In genomic region chr4:134948110-134948642, GRCh38 we compare ENCODE assay signal across 18 cellular contexts.
DNase-seq lines count a peak whose midpoint lies in the region; ATAC-seq and TF ChIP-seq lines count a peak whose summit lies in the region.
"Had no signal": no experiment of that assay in that cellular context is flagged by ENCODE, and none has a peak within 500 bp of the region (broad histone marks: within the 10 kb centered on the region; RNA-seq: fewer than 3 reads in every experiment).

No MANE protein-coding gene starts in this region.

- no peak overlapping the region for H3K4me3 Mint-ChIP-seq in natural killer cell treated with Interleukin-12 subunit alpha and Interleukin-12 subunit beta and Interleukin-15 and Interleukin-18, amount 100 ng/mL, for 72 hours
- no peak overlapping the region for H3K4me3 Mint-ChIP-seq in natural killer cell
- H3K4me3 Mint-ChIP-seq: CD4-positive, alpha-beta memory T cell; HFFc6 had no signal

- H3K36me3 Mint-ChIP-seq in natural killer cell treated with Interleukin-12 subunit alpha and Interleukin-12 subunit beta and Interleukin-15 and Interleukin-18, amount 100 ng/mL, for 72 hours, result no peaks in the 10 kb centered on the region
- peaks cover 6% of the 10 kb centered on the region for H3K36me3 Mint-ChIP-seq in natural killer cell
- H3K36me3 Mint-ChIP-seq: CD4-positive, alpha-beta memory T cell had no signal

- H3K9me3 ChIP-seq in upper lobe of right lung, result no peaks in the 10 kb centered on the region
- H3K9me3 ChIP-seq: A549, HAP-1 had no signal

- H3K4me3 ChIP-seq in upper lobe of right lung, result no peak overlapping the region
- H3K4me3 ChIP-seq: A549, HAP-1 had no signal

- intact Hi-C loops in natural killer cell (cut with micrococcal nuclease) (no loop called here), upper lobe of right lung (cut with DNase I) (no loop called here)

- TF ChIP-seq CTCF in natural killer cell (IDR thresholded peaks at IDR 0.05) (no peak), upper lobe of right lung (IDR thresholded peaks at IDR 0.05) (no peak)

- H3K4me1 ChIP-seq in upper lobe of right lung, result no peaks in the 10 kb centered on the region
- H3K4me1 ChIP-seq: A549, HAP-1 had no signal

- in situ Hi-C loops in ACHN (cut with HindIII; ENCODE audit: low pct_ligation_motif_present, low pct_unique_long_range_greater_than_20kb, low sequenced_read_pairs), result no loop called here

- no peak overlapping the region for H3K27ac ChIP-seq in upper lobe of right lung
- H3K27ac ChIP-seq: A549 had no signal

- no peaks in the 10 kb centered on the region for H3K36me3 ChIP-seq in upper lobe of right lung
- H3K36me3 ChIP-seq: HAP-1 had no signal

- H3K27me3 Mint-ChIP-seq in natural killer cell treated with Interleukin-12 subunit alpha and Interleukin-12 subunit beta and Interleukin-15 and Interleukin-18, amount 100 ng/mL, for 72 hours, result no peaks in the 10 kb centered on the region
- H3K27me3 Mint-ChIP-seq in natural killer cell (ENCODE audit: low read depth in 2 of 2), result no peaks in the 10 kb centered on the region
- H3K27me3 Mint-ChIP-seq: CD4-positive, alpha-beta memory T cell had no signal

- H3K27me3 ChIP-seq in upper lobe of right lung, result no peaks in the 10 kb centered on the region

- H3K9me3 Mint-ChIP-seq in natural killer cell treated with Interleukin-12 subunit alpha and Interleukin-12 subunit beta and Interleukin-15 and Interleukin-18, amount 100 ng/mL, for 72 hours, result peaks cover 13% of the 10 kb centered on the region
- H3K9me3 Mint-ChIP-seq in natural killer cell, result peaks cover 2 to 8% of the 10 kb centered on the region in 2 donors
- H3K9me3 Mint-ChIP-seq: HFFc6 had no signal

- H3K27ac Mint-ChIP-seq in natural killer cell treated with Interleukin-12 subunit alpha and Interleukin-12 subunit beta and Interleukin-15 and Interleukin-18, amount 100 ng/mL, for 72 hours, result no peak overlapping the region
- H3K27ac Mint-ChIP-seq in natural killer cell, result no peak overlapping the region
- H3K27ac Mint-ChIP-seq: CD4-positive, alpha-beta memory T cell; HFFc6 had no signal

- DNase-seq in natural killer cell treated with Interleukin-12 subunit alpha and Interleukin-12 subunit beta and Interleukin-15 and Interleukin-18, amount 100 ng/mL, for 72 hours (ENCODE audit: low spot score), result peak; percentile 60
- no peak for DNase-seq in natural killer cell
- peak; percentile 84 for DNase-seq in mesenteric fat pad (ENCODE audit: low spot score)
- peak; percentile 46 for DNase-seq in upper lobe of right lung
- no peak for DNase-seq in ACHN
- DNase-seq: 8988T; C1 segment of cervical spinal cord; Calu3; CD4-positive, alpha-beta memory T cell; COR-L47; DMS53; DMS79 treated with DMSO at 0.1 percent for 48 hours; GF-D8; GOT3; HFFc6 had no signal

- no peaks in the 10 kb centered on the region for H3K4me1 Mint-ChIP-seq in natural killer cell treated with Interleukin-12 subunit alpha and Interleukin-12 subunit beta and Interleukin-15 and Interleukin-18, amount 100 ng/mL, for 72 hours (ENCODE audit: low read depth in 2 of 2)
- no peaks in the 10 kb centered on the region for H3K4me1 Mint-ChIP-seq in natural killer cell
- H3K4me1 Mint-ChIP-seq: CD4-positive, alpha-beta memory T cell had no signal

- ATAC-seq in natural killer cell treated with Interleukin-12 subunit alpha and Interleukin-12 subunit beta and Interleukin-15 and Interleukin-18, amount 100 ng/mL, for 72 hours, result peak in 1 of 2 donors; percentile 43
- ATAC-seq in natural killer cell (no peak), upper lobe of right lung (no peak), GM18867 (IDR thresholded peaks at IDR 0.05; ENCODE audit: unreplicated experiment) (no peak)
- ATAC-seq: A549 had no signal

Comparison
In these comparisons a context has a peak if more than half of its experiments do, and no peak if none do; other contexts are left out.
1. DNase-seq: peak in natural killer cell treated with Interleukin-12 subunit alpha and Interleukin-12 subunit beta and Interleukin-15 and Interleukin-18, amount 100 ng/mL, for 72 hours (single experiment), mesenteric fat pad (single experiment) and upper lobe of right lung (single experiment); none in natural killer cell (single experiment) and ACHN (single experiment).